Comparison of ENCODE assay signal across 16 cellular contexts in the genomic region with DNA sequence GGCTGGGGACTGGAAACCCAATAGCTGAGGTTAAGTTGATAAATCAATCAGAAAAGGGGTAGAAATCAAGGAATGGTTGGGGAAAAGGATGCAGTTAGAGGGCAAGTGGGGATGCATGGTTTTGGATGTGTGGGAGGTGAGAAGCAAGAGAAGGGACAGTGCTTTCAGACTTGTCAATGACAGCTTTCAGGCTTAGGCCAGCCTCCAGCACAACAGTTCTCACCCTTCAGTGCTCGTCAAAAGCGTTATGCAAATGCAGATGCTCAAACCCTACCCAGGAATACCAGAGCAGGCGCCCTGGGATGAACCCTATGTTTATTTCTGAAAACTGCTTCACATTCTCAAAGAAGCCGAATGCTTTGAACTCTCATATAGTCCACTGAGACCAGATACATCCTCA.
A peak's percentile ranks its signal among the peaks of the same experiment; 100 is the strongest.
DNase-seq lines count a peak whose midpoint lies in the region; ATAC-seq and TF ChIP-seq lines count a peak whose summit lies in the region.
"Had no signal": no experiment of that assay in that cellular context is flagged by ENCODE, and none has a peak within 500 bp of the region (broad histone marks: within the 10 kb centered on the region; RNA-seq: fewer than 3 reads in every experiment).

No MANE protein-coding gene starts in this region.

- no peak overlapping the region for H3K4me3 Mint-ChIP-seq in stimulated activated naive CD8-positive, alpha-beta T cell treated with anti-CD3 and anti-CD28 coated beads, Interleukin-15, amount 100 ng/mL, for 72 hours
- no peak overlapping the region for H3K4me3 Mint-ChIP-seq in immature natural killer cell
- no peak overlapping the region for H3K4me3 Mint-ChIP-seq in stimulated activated effector memory CD8-positive, alpha-beta T cell treated with anti-CD3 and anti-CD28 coated beads, Interleukin-12 subunit alpha, Interleukin-12 subunit beta, amount 100 ng/mL, for 72 hours

- H3K27me3 ChIP-seq in colonic mucosa (no peaks in the 10 kb centered on the region), HAP-1 (ENCODE audit: low read depth) (no peaks in the 10 kb centered on the region), heart right ventricle (no peaks in the 10 kb centered on the region)
- H3K27me3 ChIP-seq: BLaER1 had no signal

- no peak overlapping the region for H3K9ac ChIP-seq in colonic mucosa (ENCODE audit: low read depth in 2 of 2, low read length in 2 of 2)
- H3K9ac ChIP-seq: BLaER1 had no signal

- no peak for ATAC-seq in stimulated activated naive CD8-positive, alpha-beta T cell treated with anti-CD3 and anti-CD28 coated beads, Interleukin-15, amount 100 ng/mL, for 72 hours
- ATAC-seq in stimulated activated naive CD8-positive, alpha-beta T cell treated with anti-CD3 and anti-CD28 coated beads, Interleukin-15, Interleukin-2, amounts not matched to agents 100 U/mL and 50 U/mL, for 24 hours, result no peak
- no peak for ATAC-seq in stimulated activated effector memory CD8-positive, alpha-beta T cell treated with anti-CD3 and anti-CD28 coated beads, Interleukin-12 subunit alpha, Interleukin-12 subunit beta, amount 100 ng/mL, for 72 hours
- no peak for ATAC-seq in heart right ventricle
- ATAC-seq: HepG2 had no signal

- H3K27ac Mint-ChIP-seq in stimulated activated naive CD8-positive, alpha-beta T cell treated with anti-CD3 and anti-CD28 coated beads, Interleukin-15, amount 100 ng/mL, for 72 hours, result peak overlapping the region; percentile 44 to 63
- H3K27ac Mint-ChIP-seq in immature natural killer cell, result peak overlapping the region; percentile 28 to 97 (median 80)
- H3K27ac Mint-ChIP-seq in stimulated activated effector memory CD8-positive, alpha-beta T cell treated with anti-CD3 and anti-CD28 coated beads, Interleukin-12 subunit alpha, Interleukin-12 subunit beta, amount 100 ng/mL, for 72 hours, result peak overlapping the region; percentile 79

- no peaks in the 10 kb centered on the region for H3K9me3 ChIP-seq in colonic mucosa
- H3K9me3 ChIP-seq in HAP-1, result no peaks in the 10 kb centered on the region
- H3K9me3 ChIP-seq in heart right ventricle, result no peaks in the 10 kb centered on the region
- H3K9me3 ChIP-seq: BLaER1 had no signal

- intact Hi-C loops in colonic mucosa (cut with DNase I) (no loop called here), heart right ventricle (cut with DNase I) (no loop called here)

- H3K4me3 ChIP-seq in colonic mucosa, result no peak overlapping the region
- H3K4me3 ChIP-seq in HAP-1, result no peak overlapping the region
- H3K4me3 ChIP-seq in heart right ventricle, result no peak overlapping the region
- H3K4me3 ChIP-seq: BLaER1 had no signal

- H3K36me3 Mint-ChIP-seq in immature natural killer cell, result peaks cover 43 to 71% (median 54%) of the 10 kb centered on the region in 3 donors
- H3K36me3 Mint-ChIP-seq in stimulated activated effector memory CD8-positive, alpha-beta T cell treated with anti-CD3 and anti-CD28 coated beads, Interleukin-12 subunit alpha, Interleukin-12 subunit beta, amount 100 ng/mL, for 72 hours, result peaks cover 49% of the 10 kb centered on the region

- H3K4me1 Mint-ChIP-seq in stimulated activated naive CD8-positive, alpha-beta T cell treated with anti-CD3 and anti-CD28 coated beads, Interleukin-15, amount 100 ng/mL, for 72 hours, result peaks cover 48% of the 10 kb centered on the region
- H3K4me1 Mint-ChIP-seq in immature natural killer cell, result peaks cover 80 to 98% of the 10 kb centered on the region in 2 donors
- peaks cover 50% of the 10 kb centered on the region for H3K4me1 Mint-ChIP-seq in stimulated activated effector memory CD8-positive, alpha-beta T cell treated with anti-CD3 and anti-CD28 coated beads, Interleukin-12 subunit alpha, Interleukin-12 subunit beta, amount 100 ng/mL, for 72 hours

- in situ Hi-C loops in HAP-1 (cut with MboI; ENCODE audit: low sequenced_read_pairs), result no loop called here

- TF ChIP-seq CTCF in colonic mucosa (IDR thresholded peaks at IDR 0.05) (no peak), heart right ventricle (IDR thresholded peaks at IDR 0.05) (no peak)

- no peak for DNase-seq in stimulated activated naive CD8-positive, alpha-beta T cell treated with anti-CD3 and anti-CD28 coated beads, Interleukin-15, amount 100 ng/mL, for 72 hours
- no peak for DNase-seq in stimulated activated naive CD8-positive, alpha-beta T cell treated with anti-CD3 and anti-CD28 coated beads, Interleukin-15, Interleukin-2, amounts not matched to agents 100 U/mL and 50 U/mL, for 24 hours
- peak; percentile 2 for DNase-seq in colonic mucosa
- DNase-seq in immature natural killer cell, result no peak
- no peak for DNase-seq in stimulated activated effector memory CD8-positive, alpha-beta T cell treated with anti-CD3 and anti-CD28 coated beads, Interleukin-12 subunit alpha, Interleukin-12 subunit beta, amount 100 ng/mL, for 72 hours (ENCODE audit: low spot score in 2 of 2)
- DNase-seq in HAP-1 (ENCODE audit: low spot score in 2 of 2), result no peak
- no peak for DNase-seq in GF-D8 (lab: John Stamatoyannopoulos, UW)
- no peak for DNase-seq in heart right ventricle
- DNase-seq: DMS153, DMS79, GDM1, GOT3, H7 had no signal

- H3K4me1 ChIP-seq in colonic mucosa (no peaks in the 10 kb centered on the region), HAP-1 (peaks cover 25% of the 10 kb centered on the region), heart right ventricle (peaks cover 0 to 3% (median 0%) of the 10 kb centered on the region in 9 donors)

- H3K27ac ChIP-seq in colonic mucosa, result no peak overlapping the region
- H3K27ac ChIP-seq in heart right ventricle, result no peak overlapping the region
- H3K27ac ChIP-seq: 22Rv1, BLaER1 had no signal

- 90 to 93% methylated on average over 4 of the region's 4 CpGs for WGBS in heart right ventricle, 2 donors

- H3K36me3 ChIP-seq in colonic mucosa (no peaks in the 10 kb centered on the region), HAP-1 (replicated peaks) (no peaks in the 10 kb centered on the region; the same call in 1 of the 2 replicates), heart right ventricle (peaks cover 0 to 14% (median 0%) of the 10 kb centered on the region in 9 donors)
- H3K36me3 ChIP-seq: BLaER1 had no signal

- no peaks in the 10 kb centered on the region for H3K27me3 Mint-ChIP-seq in stimulated activated naive CD8-positive, alpha-beta T cell treated with anti-CD3 and anti-CD28 coated beads, Interleukin-15, amount 100 ng/mL, for 72 hours
- H3K27me3 Mint-ChIP-seq in immature natural killer cell (ENCODE audit: low read depth in 3 of 3), result peaks cover 2 to 5% (median 4%) of the 10 kb centered on the region in 3 donors

- H3K9me3 Mint-ChIP-seq in stimulated activated naive CD8-positive, alpha-beta T cell treated with anti-CD3 and anti-CD28 coated beads, Interleukin-15, amount 100 ng/mL, for 72 hours, result peaks cover 5 to 7% of the 10 kb centered on the region in 2 donors
- no peaks in the 10 kb centered on the region for H3K9me3 Mint-ChIP-seq in immature natural killer cell
- no peaks in the 10 kb centered on the region for H3K9me3 Mint-ChIP-seq in stimulated activated effector memory CD8-positive, alpha-beta T cell treated with anti-CD3 and anti-CD28 coated beads, Interleukin-12 subunit alpha, Interleukin-12 subunit beta, amount 100 ng/mL, for 72 hours
